13 cellular contexts compared by ENCODE assay signal in genomic region chr4:137541866-137542648, GRCh38. TPM values are rescaled to one million over a fixed set of nuclear protein-coding genes. Genes with fewer than 3 reads are reported as not detected.
DNase-seq lines count a peak whose midpoint lies in the region; ATAC-seq and TF ChIP-seq lines count a peak whose summit lies in the region.
"Had no signal": no experiment of that assay in that cellular context is flagged by ENCODE, and none has a peak within 500 bp of the region (broad histone marks: within the 10 kb centered on the region; RNA-seq: fewer than 3 reads in every experiment).

No MANE protein-coding gene starts in this region.

- TF ChIP-seq CTCF in foreskin fibroblast (IDR thresholded peaks at IDR 0.05; ENCODE audit: low read depth, low read length) (no peak), gastrocnemius medialis (IDR thresholded peaks at IDR 0.05 in 4 of 5, conservative IDR thresholded peaks at IDR 0.05 in 1 of 5) (no peak), WERI-Rb-1 (IDR thresholded peaks at IDR 0.05; ENCODE audit: low read depth, low read length) (no peak)

- H3K36me3 ChIP-seq in GM23248 (ENCODE audit: low read depth), result no peaks in the 10 kb centered on the region
- no peaks in the 10 kb centered on the region for H3K36me3 ChIP-seq in SJSA1
- H3K36me3 ChIP-seq in gastrocnemius medialis, result no peaks in the 10 kb centered on the region
- H3K36me3 ChIP-seq in WERI-Rb-1, result no peaks in the 10 kb centered on the region

- H3K9me3 ChIP-seq in GM23248 (ENCODE audit: low read depth) (no peaks in the 10 kb centered on the region), SJSA1 (replicated peaks) (no peaks in the 10 kb centered on the region), gastrocnemius medialis (no peaks in the 10 kb centered on the region), WERI-Rb-1 (ENCODE audit: severe bottlenecking) (no peaks in the 10 kb centered on the region)

- TF ChIP-seq POLR2A in gastrocnemius medialis (IDR thresholded peaks at IDR 0.05), result no peak

- H3K9ac ChIP-seq in GM23248, result peak overlapping the region; percentile 72

- intact Hi-C loops in gastrocnemius medialis (cut with DNase I; ENCODE audit: low total_unique reads), result no loop called here

- H3F3A ChIP-seq in GM23248 (ENCODE audit: insufficient read depth), result peaks cover 20% of the 10 kb centered on the region

- H3K9me2 ChIP-seq in GM23248 (ENCODE audit: insufficient read depth), result no peaks in the 10 kb centered on the region

- H3K4me2 ChIP-seq in GM23248 (ENCODE audit: unreplicated experiment), result peak overlapping the region; percentile 94

- no peaks in the 10 kb centered on the region for H3K79me2 ChIP-seq in GM23248 (ENCODE audit: insufficient read depth)

- DNase-seq in GM23248 (peak; percentile 46), SJSA1 (ENCODE audit: low read depth in 1 of 2, low spot score in 2 of 2) (no peak), foreskin fibroblast (peak in 1 of 2 donors; percentile 33), gastrocnemius medialis (no peak), medulla oblongata (ENCODE audit: extremely low spot score) (no peak), WERI-Rb-1 (no peak)
- no peak for DNase-seq in activated CD4-positive, CD25-positive, alpha-beta regulatory T cell treated with anti-CD3 and anti-CD28 coated beads, Interleukin-2, amount 50 U/mL, for 72 hours
- DNase-seq: activated CD4-positive, alpha-beta T cell treated with anti-CD3 and anti-CD28 coated beads, Interleukin-2, amount 50 U/mL, for 1 hour; activated naive CD4-positive, alpha-beta T cell; CD8-positive, alpha-beta T cell; NCI-H1417; NCI-H774 had no signal

- 5 to 7% methylated on average over 7 of the region's 7 CpGs for WGBS in GM23248 (ENCODE audit: low coverage in 1 of 2, low lambda C conversion rate in 2 of 2, missing lambda C conversion rate in 2 of 2), 2 experiments

- H3K4me1 ChIP-seq in GM23248 (ENCODE audit: insufficient read depth), result peaks cover 54% of the 10 kb centered on the region
- peaks cover 2% of the 10 kb centered on the region; the same call in 1 of the 2 replicates for H3K4me1 ChIP-seq in SJSA1 (replicated peaks)
- H3K4me1 ChIP-seq in gastrocnemius medialis, result peaks cover 0 to 10% of the 10 kb centered on the region in 2 donors

- no peaks in the 10 kb centered on the region for H3K27me3 ChIP-seq in GM23248 (replicated peaks; ENCODE audit: insufficient read depth)
- no peaks in the 10 kb centered on the region for H3K27me3 ChIP-seq in SJSA1 (replicated peaks)
- H3K27me3 ChIP-seq in gastrocnemius medialis, result no peaks in the 10 kb centered on the region
- no peaks in the 10 kb centered on the region for H3K27me3 ChIP-seq in WERI-Rb-1 (ENCODE audit: insufficient read depth, low read depth, severe bottlenecking)

- peak overlapping the region; percentile 84 for H2AFZ ChIP-seq in GM23248

- H3K27ac ChIP-seq in GM23248, result peak overlapping the region; percentile 29
- H3K27ac ChIP-seq in SJSA1, result no peak overlapping the region
- H3K27ac ChIP-seq in gastrocnemius medialis, result peak overlapping the region in 2 of 4 donors; percentile 17 to 28
- H3K27ac ChIP-seq in WERI-Rb-1, result no peak overlapping the region

- no peaks in the 10 kb centered on the region for H4K20me1 ChIP-seq in GM23248 (ENCODE audit: insufficient read depth)

- peak overlapping the region; percentile 68 for H3K4me3 ChIP-seq in GM23248
- peak overlapping the region; percentile 2; the same call in 1 of the 2 replicates for H3K4me3 ChIP-seq in SJSA1
- peak overlapping the region; percentile 24 to 43 for H3K4me3 ChIP-seq in foreskin fibroblast (ENCODE audit: low read depth in 1 of 2, low read length in 2 of 2)
- peak overlapping the region in 3 of 4 donors; percentile 18 to 30 (median 24) for H3K4me3 ChIP-seq in gastrocnemius medialis
- no peak overlapping the region for H3K4me3 ChIP-seq in WERI-Rb-1 (ENCODE audit: low read depth, low read length)

- in situ Hi-C loops in GM23248 (cut with MboI), result loop anchor here (25.0 kb wide), 2 partner anchors 320 to 1145 kb away; no protein-coding TSS in a partner anchor
- in situ Hi-C loops in gastrocnemius medialis (cut with MboI; ENCODE audit: low sequenced_read_pairs in 4 of 4), result no loop called here

- ATAC-seq in gastrocnemius medialis (no peak), HG02678 (IDR thresholded peaks at IDR 0.05; ENCODE audit: unreplicated experiment) (no peak)
- ATAC-seq: CD8-positive, alpha-beta T cell had no signal

RNA-seq across cellular contexts. Expression of gene PCDH18, which starts 9.8 kb away (rescaled TPM):
- 236 and 255 TPM in 2 replicates for total RNA-seq in GM23248 (2014; rRNA removed; shearing (Covaris generic))
- 114 and 119 TPM in 2 replicates for polyA plus RNA-seq in GM23248 (2016; fragmentation: Nextera tagmentation; extraction: Ambion mirVana)
- 15.1 and 19.0 TPM in 2 replicates for total RNA-seq in SJSA1 (2014; rRNA removed; shearing (Covaris generic))
- total RNA-seq in gastrocnemius medialis, result 10 to 100 TPM in 1 of 4 donors, 1 to 10 TPM in 3; 2.3 to 10.5 (median 5.9) TPM
- total RNA-seq: CD8-positive, alpha-beta T cell had no signal

Comparison
In these comparisons a context has a peak if more than half of its experiments do, and no peak if none do; other contexts are left out.
1. RNA of gene PCDH18, which starts 9.8 kb away (total RNA-seq): 236 to 255 TPM in GM23248; 15.1 to 19.0 TPM in SJSA1 and 2.3 to 10.5 TPM in gastrocnemius medialis; every median in the first group is over 10 times any median in the second.